ENCODE assay signal across 1 cellular context in genomic region chr1:52697795-52698674, GRCh38.
A peak's percentile ranks its signal among the peaks of the same experiment; 100 is the strongest.
TF ChIP-seq lines count a peak whose summit lies in the region.

Gene COA7 (minus strand): TSS chr1:52698347. CDS start chr1:52698326, 21 bp downstream.

TF ChIP-seq in HepG2, 621 proteins besides CTCF, POLR2A, EP300 and RAD21 (continued from another document and continues in another):
- TF ChIP-seq STAT6 (CRISPR knock-in tag; IDR thresholded peaks at IDR 0.05; ENCODE audit: borderline replicate concordance): no peak; the same call in 1 of the 2 replicates
- peak; percentile 82 for TF ChIP-seq ZFX (CRISPR knock-in tag; IDR thresholded peaks at IDR 0.05; ENCODE audit: low read depth)
- TF ChIP-seq NFATC3 (CRISPR knock-in tag; IDR thresholded peaks at IDR 0.05): peak; percentile 33; the same call in 1 of the 2 replicates
- TF ChIP-seq MTERF4 (CRISPR knock-in tag; IDR thresholded peaks at IDR 0.05): peak; percentile 51; the same call in 1 of the 2 replicates
- TF ChIP-seq ZMYM3 (CRISPR knock-in tag; IDR thresholded peaks at IDR 0.05): no peak; the same call in 1 of the 2 replicates
- TF ChIP-seq TFAP4 (IDR thresholded peaks at IDR 0.05; ENCODE audit: borderline replicate concordance, low read depth): no peak; the same call in 1 of the 2 replicates
- TF ChIP-seq, protein P1, sequence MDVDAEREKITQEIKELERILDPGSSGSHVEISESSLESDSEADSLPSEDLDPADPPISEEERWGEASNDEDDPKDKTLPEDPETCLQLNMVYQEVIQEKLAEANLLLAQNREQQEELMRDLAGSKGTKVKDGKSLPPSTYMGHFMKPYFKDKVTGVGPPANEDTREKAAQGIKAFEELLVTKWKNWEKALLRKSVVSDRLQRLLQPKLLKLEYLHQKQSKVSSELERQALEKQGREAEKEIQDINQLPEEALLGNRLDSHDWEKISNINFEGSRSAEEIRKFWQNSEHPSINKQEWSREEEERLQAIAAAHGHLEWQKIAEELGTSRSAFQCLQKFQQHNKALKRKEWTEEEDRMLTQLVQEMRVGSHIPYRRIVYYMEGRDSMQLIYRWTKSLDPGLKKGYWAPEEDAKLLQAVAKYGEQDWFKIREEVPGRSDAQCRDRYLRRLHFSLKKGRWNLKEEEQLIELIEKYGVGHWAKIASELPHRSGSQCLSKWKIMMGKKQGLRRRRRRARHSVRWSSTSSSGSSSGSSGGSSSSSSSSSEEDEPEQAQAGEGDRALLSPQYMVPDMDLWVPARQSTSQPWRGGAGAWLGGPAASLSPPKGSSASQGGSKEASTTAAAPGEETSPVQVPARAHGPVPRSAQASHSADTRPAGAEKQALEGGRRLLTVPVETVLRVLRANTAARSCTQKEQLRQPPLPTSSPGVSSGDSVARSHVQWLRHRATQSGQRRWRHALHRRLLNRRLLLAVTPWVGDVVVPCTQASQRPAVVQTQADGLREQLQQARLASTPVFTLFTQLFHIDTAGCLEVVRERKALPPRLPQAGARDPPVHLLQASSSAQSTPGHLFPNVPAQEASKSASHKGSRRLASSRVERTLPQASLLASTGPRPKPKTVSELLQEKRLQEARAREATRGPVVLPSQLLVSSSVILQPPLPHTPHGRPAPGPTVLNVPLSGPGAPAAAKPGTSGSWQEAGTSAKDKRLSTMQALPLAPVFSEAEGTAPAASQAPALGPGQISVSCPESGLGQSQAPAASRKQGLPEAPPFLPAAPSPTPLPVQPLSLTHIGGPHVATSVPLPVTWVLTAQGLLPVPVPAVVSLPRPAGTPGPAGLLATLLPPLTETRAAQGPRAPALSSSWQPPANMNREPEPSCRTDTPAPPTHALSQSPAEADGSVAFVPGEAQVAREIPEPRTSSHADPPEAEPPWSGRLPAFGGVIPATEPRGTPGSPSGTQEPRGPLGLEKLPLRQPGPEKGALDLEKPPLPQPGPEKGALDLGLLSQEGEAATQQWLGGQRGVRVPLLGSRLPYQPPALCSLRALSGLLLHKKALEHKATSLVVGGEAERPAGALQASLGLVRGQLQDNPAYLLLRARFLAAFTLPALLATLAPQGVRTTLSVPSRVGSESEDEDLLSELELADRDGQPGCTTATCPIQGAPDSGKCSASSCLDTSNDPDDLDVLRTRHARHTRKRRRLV (CRISPR knock-in tag; IDR thresholded peaks at IDR 0.05): no peak; the same call in 1 of the 2 replicates
- TF ChIP-seq, protein P2, sequence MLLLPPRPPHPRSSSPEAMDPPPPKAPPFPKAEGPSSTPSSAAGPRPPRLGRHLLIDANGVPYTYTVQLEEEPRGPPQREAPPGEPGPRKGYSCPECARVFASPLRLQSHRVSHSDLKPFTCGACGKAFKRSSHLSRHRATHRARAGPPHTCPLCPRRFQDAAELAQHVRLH (CRISPR knock-in tag; IDR thresholded peaks at IDR 0.05; ENCODE audit: borderline replicate concordance, low read depth): 0 out of 2 replicates have a peak, but pooled peaks have one; percentile 68
- TF ChIP-seq, protein P3, sequence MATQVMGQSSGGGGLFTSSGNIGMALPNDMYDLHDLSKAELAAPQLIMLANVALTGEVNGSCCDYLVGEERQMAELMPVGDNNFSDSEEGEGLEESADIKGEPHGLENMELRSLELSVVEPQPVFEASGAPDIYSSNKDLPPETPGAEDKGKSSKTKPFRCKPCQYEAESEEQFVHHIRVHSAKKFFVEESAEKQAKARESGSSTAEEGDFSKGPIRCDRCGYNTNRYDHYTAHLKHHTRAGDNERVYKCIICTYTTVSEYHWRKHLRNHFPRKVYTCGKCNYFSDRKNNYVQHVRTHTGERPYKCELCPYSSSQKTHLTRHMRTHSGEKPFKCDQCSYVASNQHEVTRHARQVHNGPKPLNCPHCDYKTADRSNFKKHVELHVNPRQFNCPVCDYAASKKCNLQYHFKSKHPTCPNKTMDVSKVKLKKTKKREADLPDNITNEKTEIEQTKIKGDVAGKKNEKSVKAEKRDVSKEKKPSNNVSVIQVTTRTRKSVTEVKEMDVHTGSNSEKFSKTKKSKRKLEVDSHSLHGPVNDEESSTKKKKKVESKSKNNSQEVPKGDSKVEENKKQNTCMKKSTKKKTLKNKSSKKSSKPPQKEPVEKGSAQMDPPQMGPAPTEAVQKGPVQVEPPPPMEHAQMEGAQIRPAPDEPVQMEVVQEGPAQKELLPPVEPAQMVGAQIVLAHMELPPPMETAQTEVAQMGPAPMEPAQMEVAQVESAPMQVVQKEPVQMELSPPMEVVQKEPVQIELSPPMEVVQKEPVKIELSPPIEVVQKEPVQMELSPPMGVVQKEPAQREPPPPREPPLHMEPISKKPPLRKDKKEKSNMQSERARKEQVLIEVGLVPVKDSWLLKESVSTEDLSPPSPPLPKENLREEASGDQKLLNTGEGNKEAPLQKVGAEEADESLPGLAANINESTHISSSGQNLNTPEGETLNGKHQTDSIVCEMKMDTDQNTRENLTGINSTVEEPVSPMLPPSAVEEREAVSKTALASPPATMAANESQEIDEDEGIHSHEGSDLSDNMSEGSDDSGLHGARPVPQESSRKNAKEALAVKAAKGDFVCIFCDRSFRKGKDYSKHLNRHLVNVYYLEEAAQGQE (IDR thresholded peaks at IDR 0.05; ENCODE audit: borderline replicate concordance in 1 of 2, low read depth in 1 of 2, low read length in 2 of 2): 0 out of 4 replicates have a peak, but pooled peaks of 1 of the 2 experiments have one; percentile 10
- no peak for TF ChIP-seq THYN1 (CRISPR knock-in tag; IDR thresholded peaks at IDR 0.05; ENCODE audit: borderline replicate concordance, low read depth)
- TF ChIP-seq, protein P4, sequence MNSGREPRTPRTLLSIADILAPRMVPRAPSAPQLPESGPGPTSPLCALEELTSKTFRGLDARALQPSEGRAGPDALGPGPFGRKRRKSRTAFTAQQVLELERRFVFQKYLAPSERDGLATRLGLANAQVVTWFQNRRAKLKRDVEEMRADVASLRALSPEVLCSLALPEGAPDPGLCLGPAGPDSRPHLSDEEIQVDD (CRISPR knock-in tag; IDR thresholded peaks at IDR 0.05; ENCODE audit: borderline replicate concordance): peak; percentile 96; the same call in 1 of the 2 replicates
- TF ChIP-seq, protein P5, sequence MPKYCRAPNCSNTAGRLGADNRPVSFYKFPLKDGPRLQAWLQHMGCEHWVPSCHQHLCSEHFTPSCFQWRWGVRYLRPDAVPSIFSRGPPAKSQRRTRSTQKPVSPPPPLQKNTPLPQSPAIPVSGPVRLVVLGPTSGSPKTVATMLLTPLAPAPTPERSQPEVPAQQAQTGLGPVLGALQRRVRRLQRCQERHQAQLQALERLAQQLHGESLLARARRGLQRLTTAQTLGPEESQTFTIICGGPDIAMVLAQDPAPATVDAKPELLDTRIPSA (CRISPR knock-in tag; IDR thresholded peaks at IDR 0.05; ENCODE audit: borderline replicate concordance): peak; percentile 73; the same call in 1 of the 2 replicates
- TF ChIP-seq PCBP2 (optimal IDR thresholded peaks at IDR 0.05; ENCODE audit: low read depth, low read length, poor library complexity, severe bottlenecking): no peak
- no peak; the same call in 1 of the 2 replicates for TF ChIP-seq ZNF431 (CRISPR knock-in tag; IDR thresholded peaks at IDR 0.05; ENCODE audit: borderline replicate concordance, low read depth)
- no peak for TF ChIP-seq ZBTB21 (CRISPR knock-in tag; IDR thresholded peaks at IDR 0.05)
- peak; percentile 54; the same call in 1 of the 2 replicates for TF ChIP-seq ZNF557 (CRISPR knock-in tag; IDR thresholded peaks at IDR 0.05)
- peak; percentile 68 for TF ChIP-seq ZNF430 (CRISPR knock-in tag; IDR thresholded peaks at IDR 0.05)
- no peak for TF ChIP-seq ZEB1 (IDR thresholded peaks at IDR 0.05; ENCODE audit: insufficient replicate concordance, low read depth)
- peak; percentile 73 for TF ChIP-seq RXRA (CRISPR knock-in tag; IDR thresholded peaks at IDR 0.05)
- TF ChIP-seq ZSCAN5A (CRISPR knock-in tag; IDR thresholded peaks at IDR 0.05; ENCODE audit: borderline replicate concordance): 0 out of 2 replicates have a peak, but pooled peaks have one; percentile 58
- TF ChIP-seq ZNF441 (CRISPR knock-in tag; IDR thresholded peaks at IDR 0.05; ENCODE audit: borderline replicate concordance): peak; percentile 84; the same call in 1 of the 2 replicates
- peak; percentile 77 for TF ChIP-seq FOXP4 (CRISPR knock-in tag; IDR thresholded peaks at IDR 0.05)
- TF ChIP-seq, protein P6, sequence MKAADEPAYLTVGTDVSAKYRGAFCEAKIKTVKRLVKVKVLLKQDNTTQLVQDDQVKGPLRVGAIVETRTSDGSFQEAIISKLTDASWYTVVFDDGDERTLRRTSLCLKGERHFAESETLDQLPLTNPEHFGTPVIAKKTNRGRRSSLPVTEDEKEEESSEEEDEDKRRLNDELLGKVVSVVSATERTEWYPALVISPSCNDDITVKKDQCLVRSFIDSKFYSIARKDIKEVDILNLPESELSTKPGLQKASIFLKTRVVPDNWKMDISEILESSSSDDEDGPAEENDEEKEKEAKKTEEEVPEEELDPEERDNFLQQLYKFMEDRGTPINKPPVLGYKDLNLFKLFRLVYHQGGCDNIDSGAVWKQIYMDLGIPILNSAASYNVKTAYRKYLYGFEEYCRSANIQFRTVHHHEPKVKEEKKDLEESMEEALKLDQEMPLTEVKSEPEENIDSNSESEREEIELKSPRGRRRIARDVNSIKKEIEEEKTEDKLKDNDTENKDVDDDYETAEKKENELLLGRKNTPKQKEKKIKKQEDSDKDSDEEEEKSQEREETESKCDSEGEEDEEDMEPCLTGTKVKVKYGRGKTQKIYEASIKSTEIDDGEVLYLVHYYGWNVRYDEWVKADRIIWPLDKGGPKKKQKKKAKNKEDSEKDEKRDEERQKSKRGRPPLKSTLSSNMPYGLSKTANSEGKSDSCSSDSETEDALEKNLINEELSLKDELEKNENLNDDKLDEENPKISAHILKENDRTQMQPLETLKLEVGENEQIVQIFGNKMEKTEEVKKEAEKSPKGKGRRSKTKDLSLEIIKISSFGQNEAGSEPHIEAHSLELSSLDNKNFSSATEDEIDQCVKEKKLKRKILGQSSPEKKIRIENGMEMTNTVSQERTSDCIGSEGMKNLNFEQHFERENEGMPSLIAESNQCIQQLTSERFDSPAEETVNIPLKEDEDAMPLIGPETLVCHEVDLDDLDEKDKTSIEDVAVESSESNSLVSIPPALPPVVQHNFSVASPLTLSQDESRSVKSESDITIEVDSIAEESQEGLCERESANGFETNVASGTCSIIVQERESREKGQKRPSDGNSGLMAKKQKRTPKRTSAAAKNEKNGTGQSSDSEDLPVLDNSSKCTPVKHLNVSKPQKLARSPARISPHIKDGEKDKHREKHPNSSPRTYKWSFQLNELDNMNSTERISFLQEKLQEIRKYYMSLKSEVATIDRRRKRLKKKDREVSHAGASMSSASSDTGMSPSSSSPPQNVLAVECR (CRISPR knock-in tag; IDR thresholded peaks at IDR 0.05; ENCODE audit: borderline replicate concordance): peak; percentile 93
- peak; percentile 90 for TF ChIP-seq ZNF564 (CRISPR knock-in tag; IDR thresholded peaks at IDR 0.05)
- TF ChIP-seq CEBPB (IDR thresholded peaks at IDR 0.05; ENCODE audit: borderline replicate concordance, low read depth, low read length): no peak
- peak; percentile 66 for TF ChIP-seq ZNF772 (CRISPR knock-in tag; IDR thresholded peaks at IDR 0.05)
